18 cellular contexts compared by ENCODE assay signal in genomic region chr12:58026421-58026820, GRCh38.
"Had no signal": no experiment of that assay in that cellular context is flagged by ENCODE, and none has a peak within 500 bp of the region (broad histone marks: within the 10 kb centered on the region; RNA-seq: fewer than 3 reads in every experiment).

No MANE protein-coding gene starts in this region.

- H3K9ac ChIP-seq: neural progenitor cell had no signal

- H3K27me3 ChIP-seq: adrenal gland, esophagus muscularis mucosa, neural progenitor cell, pancreas, thyroid gland had no signal

- H3K4me1 Mint-ChIP-seq: activated naive CD4-positive, alpha-beta T cell treated with anti-CD3 and anti-CD28 coated beads, Interleukin-2, amount 50 U/mL, for 24 hours; neural progenitor cell; stimulated activated effector memory CD8-positive, alpha-beta T cell treated with anti-CD3 and anti-CD28 coated beads, Interleukin-12 subunit alpha, Interleukin-12 subunit beta, amount 100 ng/mL, for 72 hours had no signal

- H3K4me1 ChIP-seq: adrenal gland, pancreas had no signal

- H3K36me3 Mint-ChIP-seq: activated naive CD4-positive, alpha-beta T cell treated with anti-CD3 and anti-CD28 coated beads, Interleukin-2, amount 50 U/mL, for 24 hours; neural progenitor cell; stimulated activated effector memory CD8-positive, alpha-beta T cell treated with anti-CD3 and anti-CD28 coated beads, Interleukin-12 subunit alpha, Interleukin-12 subunit beta, amount 100 ng/mL, for 72 hours had no signal

- H3K4me3 Mint-ChIP-seq: activated naive CD4-positive, alpha-beta T cell treated with anti-CD3 and anti-CD28 coated beads, Interleukin-2, amount 50 U/mL, for 24 hours; neural progenitor cell; stimulated activated effector memory CD8-positive, alpha-beta T cell treated with anti-CD3 and anti-CD28 coated beads, Interleukin-12 subunit alpha, Interleukin-12 subunit beta, amount 100 ng/mL, for 72 hours; T-helper 1 cell treated with Interleukin-12 subunit alpha and Interleukin-12 subunit beta and Interleukin-4 antibody, amounts not matched to agents 30 μg/mL and 1 μg/mL, for 36 hours had no signal

- H3K27ac Mint-ChIP-seq: activated naive CD4-positive, alpha-beta T cell treated with anti-CD3 and anti-CD28 coated beads, Interleukin-2, amount 50 U/mL, for 24 hours; neural progenitor cell; stimulated activated effector memory CD8-positive, alpha-beta T cell treated with anti-CD3 and anti-CD28 coated beads, Interleukin-12 subunit alpha, Interleukin-12 subunit beta, amount 100 ng/mL, for 72 hours; T-helper 1 cell treated with Interleukin-12 subunit alpha and Interleukin-12 subunit beta and Interleukin-4 antibody, amounts not matched to agents 30 μg/mL and 1 μg/mL, for 36 hours had no signal

- DNase-seq: activated CD4-positive, alpha-beta T cell treated with anti-CD3 and anti-CD28 coated beads, Interleukin-2, amount 50 U/mL, for 1 hour; activated CD4-positive, CD25-positive, alpha-beta regulatory T cell treated with anti-CD3 and anti-CD28 coated beads, Interleukin-2, amount 50 U/mL, for 72 hours; activated CD8-positive, alpha-beta memory T cell treated with anti-CD3 and anti-CD28 coated beads for 24 hours; activated CD8-positive, alpha-beta memory T cell treated with anti-CD3 and anti-CD28 coated beads, Interleukin-2, amount 50 U/mL, for 48 hours; activated effector memory CD4-positive, alpha-beta T cell treated with anti-CD3 and anti-CD28 coated beads, Interleukin-2, amount 50 U/mL, for 16 hours; activated T-cell treated with anti-CD3 and anti-CD28 coated beads, Interleukin-2, amount 50 U/mL, for 48 hours; adrenal gland; foreskin melanocyte; midbrain; pancreas; SIG-M5; stimulated activated CD4-positive, alpha-beta T cell treated with anti-CD3 and anti-CD28 coated beads, Interleukin-4, amount 100 ng/mL, for 24 hours; thyroid gland had no signal

- H3K4me3 ChIP-seq: adrenal gland, esophagus muscularis mucosa, neural progenitor cell, pancreas, thyroid gland had no signal

- H3K27ac ChIP-seq: adrenal gland, neural progenitor cell, pancreas had no signal

- H3K9me3 ChIP-seq: adrenal gland, esophagus muscularis mucosa, pancreas, thyroid gland had no signal

- H3K36me3 ChIP-seq: adrenal gland, esophagus muscularis mucosa, neural progenitor cell, pancreas, thyroid gland had no signal
